Comparison of ENCODE assay signal across 8 cellular contexts in genomic region chr11:61816736-61817455, GRCh38. TPM values are rescaled to one million over a fixed set of nuclear protein-coding genes. Genes with fewer than 3 reads are reported as not detected.
DNase-seq lines count a peak whose midpoint lies in the region; ATAC-seq, FAIRE-seq and TF ChIP-seq lines count a peak whose summit lies in the region.

FADS1 (minus strand) TSS chr11:61817003; CDS start chr11:61816929, 74 bp downstream.

- no peak for FAIRE-seq in GM12878 (lab: Jason Lieb, UNC)

- peaks cover 3% of the 10 kb centered on the region; the same call in 1 of the 2 replicates for H3K4me1 ChIP-seq in GM12878 (ENCODE audit: control insufficient read depth, insufficient read depth, low read length)

- H3K4me3 ChIP-seq in GM12875 (ENCODE audit: low read depth, low read length) (peak within 1 kb of the TSS; percentile 81), GM12878 (peak within 1 kb of the TSS; percentile 81)

- in situ Hi-C loops in GM12878 (cut with MboI) = no loop called here

- H3K36me3 ChIP-seq in GM12878 (ENCODE audit: control insufficient read depth in 2 of 2, insufficient read depth in 2 of 2, low read length in 1 of 2) = 0 out of 4 replicates have a peak, but pooled peaks cover 0 to 5% of the 10 kb centered on the region in 2 experiments

- CTCF ChIA-PET in GM12878 (lab: Yijun Ruan, JAX) = interaction anchor here (0.5 to 10.8 kb wide), 7 partner anchors 11 to 265 kb away, joined by 3 to 141 read pairs (median 5); partner anchors contain the start of genes FADS2, FEN1, FTH1 and TMEM258

- intact Hi-C loops in GM12878 (cut with micrococcal nuclease; ENCODE audit: unreplicated experiment) = loop anchor here (1.0 kb wide), 1 partner anchor 10 kb away; no protein-coding TSS in a partner anchor

- peak; percentile 86 for DNase-seq in NCI-H2029 (lab: John Stamatoyannopoulos, UW)
- peak; percentile 89 for DNase-seq in T1000 (lab: John Stamatoyannopoulos, UW)
- peak; percentile 60 for DNase-seq in GM12878 (ENCODE audit: low read depth, low spot score)
- peak; percentile 47 to 98 (median 92) for DNase-seq in hypothalamus (lab: John Stamatoyannopoulos, UW)
- DNase-seq in retina = peak; percentile 96

- peaks cover 21% of the 10 kb centered on the region for H3K79me2 ChIP-seq in GM12878 (ENCODE audit: control insufficient read depth, insufficient read depth, low read length)

- no peaks in the 10 kb centered on the region for H4K20me1 ChIP-seq in GM12878 (ENCODE audit: control insufficient read depth, insufficient read depth)

- peak within 1 kb of the TSS; percentile 87 for H3K27ac ChIP-seq in GM12878 (ENCODE audit: control insufficient read depth, insufficient read depth)

- no peak for TF ChIP-seq EP300 in GM12878 (IDR thresholded peaks at IDR 0.05; ENCODE audit: borderline replicate concordance in 1 of 2, control insufficient read depth in 1 of 2, low read depth in 2 of 2, low read length in 2 of 2)

- peak; percentile 38 for ATAC-seq in HG02840 (IDR thresholded peaks at IDR 0.05; ENCODE audit: low FRiP score, unreplicated experiment)
- peak; percentile 71 for ATAC-seq in GM12878
- ATAC-seq in HG02884 (IDR thresholded peaks at IDR 0.05; ENCODE audit: unreplicated experiment) = no peak

- TF ChIP-seq CTCF in GM12875 (IDR thresholded peaks at IDR 0.05; ENCODE audit: borderline replicate concordance, insufficient read depth, low read depth, low read length) (peak; percentile 60), GM12878 (IDR thresholded peaks at IDR 0.05 in 2 of 3, conservative IDR thresholded peaks at IDR 0.05 in 1 of 3; ENCODE audit: control insufficient read depth in 2 of 3, extremely low read depth in 1 of 3, insufficient read depth in 1 of 3, low read depth in 3 of 3, low read length in 3 of 3) (peak; percentile 53 to 73 (median 69))

- TF ChIP-seq RAD21 in GM12878 (IDR thresholded peaks at IDR 0.05; ENCODE audit: insufficient read depth, low read depth, low read length) = no peak

- WGBS in GM12878 (ENCODE audit: insufficient coverage, insufficient replicate concordance, low lambda C conversion rate, missing lambda C conversion rate) = 7% methylated on average over 66 of the region's 73 CpGs

- no TSS peak for BruUV-seq in GM12878 (replicated peaks; lab: Mats Ljungman, UMichigan)

- H3K27me3 ChIP-seq in GM12878 (replicated peaks in 1 of 2; ENCODE audit: control insufficient read depth in 2 of 2, insufficient read depth in 2 of 2, low read length in 1 of 2) = no peaks in the 10 kb centered on the region

- peak within 1 kb of the TSS; percentile 83 for H2AFZ ChIP-seq in GM12878 (ENCODE audit: control insufficient read depth, low read depth, low read length)

- peak within 1 kb of the TSS; percentile 89 for H3K9ac ChIP-seq in GM12878 (ENCODE audit: control insufficient read depth, insufficient read depth, low read length)

- RAD21 ChIA-PET in GM12878 (lab: Charles Lee; ENCODE audit: unreplicated experiment) = interaction anchor here (1.0 to 5.4 kb wide), 2 partner anchors 12 to 19 kb away, joined by 9 to 51 read pairs; partner anchors contain the start of gene FADS2

- no peaks in the 10 kb centered on the region for H3K9me3 ChIP-seq in GM12878 (replicated peaks; ENCODE audit: control insufficient read depth, insufficient read depth, low read length)

- SMC1A ChIA-PET in GM12878 (lab: Charles Lee; ENCODE audit: uncharacterized antibody, unreplicated experiment) = interaction anchor here (0.8 to 5.1 kb wide), 5 partner anchors 13 to 67 kb away, joined by 3 to 67 read pairs (median 11); partner anchors contain the start of gene FADS2

- POLR2A ChIA-PET in GM12878 (lab: Charles Lee) = interaction anchor here (0.6 to 9.9 kb wide), 5 partner anchors 12 to 28 kb away, joined by 3 to 167 read pairs (median 76); partner anchors contain the start of genes FADS2, FEN1 and TMEM258

- TF ChIP-seq POLR2A in GM12878 (IDR thresholded peaks at IDR 0.05; ENCODE audit: low read depth, low read length) = peak; percentile 60

- peak within 1 kb of the TSS; percentile 95 for H3K4me2 ChIP-seq in GM12878 (ENCODE audit: control insufficient read depth, insufficient read depth)

TF ChIP-seq in GM12878, 131 proteins besides CTCF, POLR2A, EP300 and RAD21 (continues in another document):
- TF ChIP-seq BACH1 (IDR thresholded peaks at IDR 0.05; ENCODE audit: borderline replicate concordance) (0 out of 2 replicates have a peak, but pooled peaks have one; percentile 43), ATF3 (IDR thresholded peaks at IDR 0.05; ENCODE audit: borderline replicate concordance, extremely low read depth, low read depth, low read length) (no peak), ZNF592 (IDR thresholded peaks at IDR 0.05) (no peak), EED (IDR thresholded peaks at IDR 0.05; ENCODE audit: low read depth) (peak; percentile 63; the same call in 1 of the 2 replicates), ZNF217 (IDR thresholded peaks at IDR 0.05) (peak; percentile 47; the same call in 1 of the 2 replicates), CREB1 (IDR thresholded peaks at IDR 0.05; ENCODE audit: low read depth) (peak; percentile 78)
- TF ChIP-seq, protein P1, sequence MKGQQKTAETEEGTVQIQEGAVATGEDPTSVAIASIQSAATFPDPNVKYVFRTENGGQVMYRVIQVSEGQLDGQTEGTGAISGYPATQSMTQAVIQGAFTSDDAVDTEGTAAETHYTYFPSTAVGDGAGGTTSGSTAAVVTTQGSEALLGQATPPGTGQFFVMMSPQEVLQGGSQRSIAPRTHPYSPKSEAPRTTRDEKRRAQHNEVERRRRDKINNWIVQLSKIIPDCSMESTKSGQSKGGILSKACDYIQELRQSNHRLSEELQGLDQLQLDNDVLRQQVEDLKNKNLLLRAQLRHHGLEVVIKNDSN (IDR thresholded peaks at IDR 0.05; ENCODE audit: borderline replicate concordance, extremely low read length, insufficient read depth, low read depth, low read length) = no peak

RNA-seq across cellular contexts. Expression of gene FADS1, which starts in this region (rescaled TPM):
- total RNA-seq in GM12878 (2013; cell fraction: nucleolus; rRNA removed) = 70.4 and 77.9 TPM in 2 replicates
- 38.9 and 44.1 TPM in 2 replicates for total RNA-seq in GM12878 (2014; rRNA removed)
- 37.5 and 42.3 TPM in 2 replicates for total RNA-seq in GM12878 (2014; rRNA removed; fragmentation: Illumina TruSeq; extraction: Trizol)
- total RNA-seq in GM12878 (2021) = 45.5 and 49.2 TPM in 2 replicates
- polyA plus RNA-seq in GM12878 (2011; ENCODE audit: low read depth) = 9.2 TPM
- polyA plus RNA-seq in GM12878 (2011; rRNA removed) = 69.1 and 73.9 TPM in 2 replicates
- polyA plus RNA-seq in GM12878 (2011; cell fraction: cytosol; rRNA removed) = 58.3 and 63.7 TPM in 2 replicates
- 41.9 and 45.9 TPM in 2 replicates for polyA plus RNA-seq in GM12878 (2011; cell fraction: nucleus; rRNA removed)
- 13.8 and 20.9 TPM in 2 replicates for polyA plus RNA-seq in GM12878 (2012)
- 39.1 and 47.2 TPM in 2 replicates for polyA plus RNA-seq in GM12878 (2014; fragmentation: Illumina TruSeq; extraction: Trizol)
- polyA plus RNA-seq in GM12878 (2014; fragmentation: Nextera tagmentation; extraction: Ambion mirVana) = 10 to 100 TPM in 1 of 2 experiments, 1 to 10 TPM in 1; 8.8 to 14.6 TPM
- 32.7 and 34.6 TPM in 2 replicates for polyA plus RNA-seq in GM12878 (2014; rRNA removed)
- 10 to 100 TPM; 47.7 to 49.5 TPM for polyA plus RNA-seq in GM12878 (2016; fragmentation: Nextera tagmentation; extraction: Ambion mirVana)
- polyA minus RNA-seq in GM12878 (2011; rRNA and poly(A)+ RNA removed) = 79.7 and 106 TPM in 2 replicates
- polyA minus RNA-seq in GM12878 (2011; cell fraction: cytosol; rRNA and poly(A)+ RNA removed) = 32.2 and 57.0 TPM in 2 replicates
- polyA minus RNA-seq in GM12878 (2011; cell fraction: nucleus; rRNA and poly(A)+ RNA removed) = 33.6 and 63.5 TPM in 2 replicates
